18 cellular contexts compared by ENCODE assay signal in the genomic region with DNA sequence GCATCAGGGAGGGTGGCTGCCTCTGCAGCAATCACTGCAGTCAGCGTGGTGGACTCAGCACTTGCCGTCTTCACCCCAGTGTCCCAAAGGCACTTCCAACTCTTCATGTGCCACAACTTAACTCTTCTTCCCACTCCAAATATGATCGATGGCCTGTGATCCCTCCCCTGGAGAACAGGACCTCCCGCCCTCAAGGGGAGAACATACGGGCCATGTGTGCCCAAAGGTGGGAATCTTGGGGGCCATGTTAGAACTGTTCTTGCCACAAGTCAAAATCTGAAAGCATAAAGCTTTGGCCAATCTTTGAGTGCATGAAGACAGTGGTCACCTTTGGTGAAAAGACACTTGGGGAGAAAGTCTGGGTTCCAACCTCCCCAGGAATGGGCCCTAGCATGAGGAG.
"Had no signal": no experiment of that assay in that cellular context is flagged by ENCODE, and none has a peak within 500 bp of the region (broad histone marks: within the 10 kb centered on the region; RNA-seq: fewer than 3 reads in every experiment).

No MANE protein-coding gene starts in this region.

- H3K4me3 ChIP-seq: coronary artery, lower lobe of right lung, ovary, right lobe of liver, thyroid gland had no signal

- H3K27me3 ChIP-seq: ovary, right lobe of liver, thyroid gland had no signal

- H3K9me3 ChIP-seq: lower lobe of right lung, ovary, right lobe of liver, thyroid gland had no signal

- DNase-seq: dermis blood vessel endothelial cell; effector memory CD4-positive, alpha-beta T cell; hypothalamus; immature natural killer cell; left ventricle myocardium superior; lower lobe of right lung; naive B cell; ovary; posterior cingulate gyrus; retina; right lobe of liver; small intestine; stimulated activated CD4-positive, alpha-beta T cell treated with anti-CD3 and anti-CD28 coated beads, Interleukin-15, amount 100 ng/mL, for 24 hours; stimulated activated CD4-positive, alpha-beta T cell treated with anti-CD3 and anti-CD28 coated beads, Interleukin-2, amount 100 ng/mL, for 48 hours; stimulated activated naive B cell treated with anti-CD40 and anti-IgM and Interleukin-4, amounts not matched to agents 10 μg/mL and 1 μg/mL and 100 μg/mL, for 72 hours; thyroid gland; trophoblast cell had no signal

- H3K36me3 ChIP-seq: lower lobe of right lung, ovary, right lobe of liver, thyroid gland had no signal

- H3K4me1 ChIP-seq: thyroid gland had no signal

- H3K27ac ChIP-seq: coronary artery, lower lobe of right lung, ovary, right lobe of liver, thyroid gland had no signal
